8 cellular contexts compared by ENCODE assay signal in genomic region chr7:29189743-29190201, GRCh38. TPM values are rescaled to one million over a fixed set of nuclear protein-coding genes. Genes with fewer than 3 reads are reported as not detected.
DNase-seq lines count a peak whose midpoint lies in the region; ATAC-seq and TF ChIP-seq lines count a peak whose summit lies in the region.

No MANE protein-coding gene starts in this region.

- no peaks in the 10 kb centered on the region for H3K79me2 ChIP-seq in neural progenitor cell (ENCODE audit: low read depth)

- no peak for TF ChIP-seq EP300 in upper lobe of left lung (IDR thresholded peaks at IDR 0.05)

- H3F3A ChIP-seq in neural progenitor cell (ENCODE audit: low read depth), result peaks cover 16% of the 10 kb centered on the region

- 14 to 36% methylated on average over 2 to 16 of the region's 16 CpGs for WGBS in upper lobe of left lung, 2 donors

- no peaks in the 10 kb centered on the region for H4K20me1 ChIP-seq in neural progenitor cell (ENCODE audit: low read depth)

- no peak overlapping the region for H3K27ac Mint-ChIP-seq in neural progenitor cell

- no peak overlapping the region for H3K9ac ChIP-seq in neural progenitor cell

- H3K9me3 Mint-ChIP-seq in neural progenitor cell, result no peaks in the 10 kb centered on the region

- H3K36me3 ChIP-seq in neural progenitor cell (no peaks in the 10 kb centered on the region), upper lobe of left lung (no peaks in the 10 kb centered on the region)

- peak; percentile 92 for TF ChIP-seq CTCF in fibroblast of pulmonary artery (IDR thresholded peaks at IDR 0.05; ENCODE audit: low read length, missing control alignments)
- TF ChIP-seq CTCF in neural progenitor cell (IDR thresholded peaks at IDR 0.05), result peak; percentile 91
- peak; percentile 60 to 81 (median 75) for TF ChIP-seq CTCF in upper lobe of left lung (IDR thresholded peaks at IDR 0.05)

- H3K4me2 ChIP-seq in neural progenitor cell, result peak overlapping the region; percentile 62

- H3K9me3 ChIP-seq in neural progenitor cell (ENCODE audit: low read depth) (no peaks in the 10 kb centered on the region), upper lobe of left lung (no peaks in the 10 kb centered on the region)

- no peak overlapping the region for H3K4me3 ChIP-seq in fibroblast of pulmonary artery (replicated peaks; ENCODE audit: low read depth, low read length)
- peak overlapping the region; percentile 23 for H3K4me3 ChIP-seq in neural progenitor cell
- H3K4me3 ChIP-seq in upper lobe of left lung, result no peak overlapping the region

- H3K4me1 Mint-ChIP-seq in neural progenitor cell, result peaks cover 22% of the 10 kb centered on the region

- H3K27me3 Mint-ChIP-seq in neural progenitor cell (ENCODE audit: insufficient read depth, low read depth), result peaks cover 16% of the 10 kb centered on the region

- no peak overlapping the region for H2AFZ ChIP-seq in neural progenitor cell (replicated peaks)

- ATAC-seq in HG03571 (IDR thresholded peaks at IDR 0.05; ENCODE audit: unreplicated experiment) (peak; percentile 53), upper lobe of left lung (ENCODE audit: low FRiP score in 2 of 2) (peak; percentile 73 to 77), HG03439 (IDR thresholded peaks at IDR 0.05; ENCODE audit: unreplicated experiment) (no peak)

- H3K27ac ChIP-seq in neural progenitor cell (no peak overlapping the region), upper lobe of left lung (no peak overlapping the region)

- no peak for TF ChIP-seq POLR2A in upper lobe of left lung (IDR thresholded peaks at IDR 0.05)

- DNase-seq in ELF-1 (ENCODE audit: low read depth, low spot score) (peak; percentile 96), NCI-H748 treated with DMSO at 0.1 percent for 48 hours (lab: John Stamatoyannopoulos, UW) (peak; percentile 95), activated T-cell treated with anti-CD3 and anti-CD28 coated beads for 4 hours (peak; percentile 7), fibroblast of pulmonary artery (ENCODE audit: low read depth) (peak; percentile 49), neural progenitor cell (ENCODE audit: low spot score) (peak; percentile 93), upper lobe of left lung (peak; percentile 50 to 70)

- H3K4me3 Mint-ChIP-seq in neural progenitor cell, result no peak overlapping the region

- no peaks in the 10 kb centered on the region for H3K36me3 Mint-ChIP-seq in neural progenitor cell

- peaks cover 56% of the 10 kb centered on the region for H3K27me3 ChIP-seq in neural progenitor cell
- peaks cover 0 to 4% (median 0%) of the 10 kb centered on the region in 4 donors for H3K27me3 ChIP-seq in upper lobe of left lung

- peaks cover 14% of the 10 kb centered on the region for H3K4me1 ChIP-seq in neural progenitor cell
- H3K4me1 ChIP-seq in upper lobe of left lung, result peaks cover 5 to 22% (median 20%) of the 10 kb centered on the region in 4 donors

RNA-seq across cellular contexts. Expression of gene CHN2, which starts 4.8 kb away (rescaled TPM):
- total RNA-seq in neural progenitor cell (ENCODE audit: low replicate concordance) (6.6 and 7.7 TPM in 2 replicates), upper lobe of left lung (10 to 100 TPM in 4 of 6 donors, 1 to 10 TPM in 2; 6.2 to 13.7 (median 11.2) TPM)

RNA-seq across cellular contexts. Expression of gene CPVL, which starts 43.4 kb away (rescaled TPM):
- 40.5 and 56.6 TPM in 2 replicates for total RNA-seq in neural progenitor cell (ENCODE audit: low replicate concordance)
- 10 to 100 TPM in 5 of 6 donors, 1 to 10 TPM in 1; 4.6 to 47.4 (median 23.2) TPM for total RNA-seq in upper lobe of left lung

Comparison
In these comparisons a context has a peak if more than half of its experiments do, and no peak if none do; other contexts are left out.
1. DNase-seq: peak in every context shown above with its lines; median percentile 96 in ELF-1; 95 in NCI-H748 treated with DMSO at 0.1 percent for 48 hours; 93 in neural progenitor cell; 60 in upper lobe of left lung; 49 in fibroblast of pulmonary artery; 7 in activated T-cell treated with anti-CD3 and anti-CD28 coated beads for 4 hours.